8 cellular contexts compared by ENCODE assay signal in genomic region chr4:3291411-3291968, GRCh38. TPM values are rescaled to one million over a fixed set of nuclear protein-coding genes. Genes with fewer than 3 reads are reported as not detected.
A peak's percentile ranks its signal among the peaks of the same experiment; 100 is the strongest.
DNase-seq lines count a peak whose midpoint lies in the region; ATAC-seq and TF ChIP-seq lines count a peak whose summit lies in the region.

No MANE protein-coding gene starts in this region.

- H3K36me3 ChIP-seq in DND-41 (ENCODE audit: insufficient read depth, low read length) = no peaks in the 10 kb centered on the region
- peaks cover 11% of the 10 kb centered on the region for H3K36me3 ChIP-seq in NT2/D1 (ENCODE audit: insufficient read depth, insufficient read length, low read length)
- H3K36me3 ChIP-seq in ectodermal cell (ENCODE audit: control insufficient read depth, insufficient read depth, low read length) = no peaks in the 10 kb centered on the region
- H3K36me3 ChIP-seq in muscle layer of duodenum (ENCODE audit: control insufficient read depth in 1 of 2, insufficient read depth in 2 of 2, low read length in 2 of 2) = no peaks in the 10 kb centered on the region

- H3K4me3 ChIP-seq in DND-41 (ENCODE audit: low read depth in 1 of 2, low read length in 2 of 2) = peak overlapping the region; percentile 39 to 97; a peak in 3 of 4 replicates
- H3K4me3 ChIP-seq in NT2/D1 (ENCODE audit: insufficient read length, low read depth) = peak overlapping the region; percentile 83
- peak overlapping the region; percentile 76 for H3K4me3 ChIP-seq in ectodermal cell (ENCODE audit: insufficient read depth, low read depth, low read length)
- H3K4me3 ChIP-seq in muscle layer of duodenum (ENCODE audit: low read depth in 1 of 2, low read length in 2 of 2) = peak overlapping the region; percentile 74 to 83

- H4K20me1 ChIP-seq in DND-41 (ENCODE audit: insufficient read depth, low read length) = peaks cover 52% of the 10 kb centered on the region

- H3K4me2 ChIP-seq in DND-41 (ENCODE audit: insufficient read depth, low read length) = peak overlapping the region; percentile 100

- 41 to 42% methylated on average over 24 of the region's 24 CpGs for WGBS in ectodermal cell, 2 experiments

- ATAC-seq in DND-41 (ENCODE audit: insufficient read depth, low read depth) = no peak
- no peak for ATAC-seq in GM21529 (IDR thresholded peaks at IDR 0.05; ENCODE audit: unreplicated experiment)

- no peak overlapping the region for H3K27ac ChIP-seq in DND-41 (ENCODE audit: low read length)
- H3K27ac ChIP-seq in ectodermal cell (ENCODE audit: insufficient read depth, low read depth, low read length, poor library complexity, severe bottlenecking) = no peak overlapping the region
- H3K27ac ChIP-seq in muscle layer of duodenum (ENCODE audit: low read length) = peak overlapping the region; percentile 51

- no peak for TF ChIP-seq CTCF in DND-41 (IDR thresholded peaks at IDR 0.05; ENCODE audit: borderline replicate concordance, extremely low read depth, low read length, poor library complexity, severe bottlenecking)

- H3K9me3 ChIP-seq in DND-41 (ENCODE audit: insufficient read depth, low read length, severe bottlenecking) (no peaks in the 10 kb centered on the region), NT2/D1 (ENCODE audit: insufficient read depth, low read length) (no peaks in the 10 kb centered on the region), ectodermal cell (ENCODE audit: control insufficient read depth, low read length) (no peaks in the 10 kb centered on the region), muscle layer of duodenum (ENCODE audit: control insufficient read depth in 1 of 2, low read length in 2 of 2) (no peaks in the 10 kb centered on the region)

- H3K27me3 ChIP-seq in DND-41 (ENCODE audit: insufficient read depth, low read length, poor library complexity) (peaks cover 45% of the 10 kb centered on the region), NT2/D1 (ENCODE audit: insufficient read depth, insufficient read length) (peaks cover 27% of the 10 kb centered on the region), ectodermal cell (ENCODE audit: control insufficient read depth, insufficient read depth, low read length, poor library complexity, severe bottlenecking) (peaks cover 12% of the 10 kb centered on the region), muscle layer of duodenum (ENCODE audit: low read depth, low read length) (no peaks in the 10 kb centered on the region)

- H3K9ac ChIP-seq in DND-41 (ENCODE audit: low read depth, low read length) (peak overlapping the region; percentile 62; the same call in 1 of the 2 replicates), NT2/D1 (ENCODE audit: insufficient read length, low read depth) (peak overlapping the region; percentile 84)

- no peaks in the 10 kb centered on the region for H3K79me2 ChIP-seq in DND-41 (ENCODE audit: insufficient read depth, low read length)

- DNase-seq in DND-41 (peak; percentile 1), NT2/D1 (ENCODE audit: low read depth, low spot score) (no peak), GOT3 (lab: John Stamatoyannopoulos, UW) (no peak), islet precursor cell (no peak)
- no peak for DNase-seq in stimulated activated CD4-positive, alpha-beta T cell treated with anti-CD3 and anti-CD28 coated beads, Interleukin-4, amount 100 ng/mL, for 1 hour

- H3K4me1 ChIP-seq in DND-41 (ENCODE audit: insufficient read depth, low read length) (peaks cover 24% of the 10 kb centered on the region), NT2/D1 (ENCODE audit: insufficient read depth, insufficient read length) (peaks cover 25% of the 10 kb centered on the region), ectodermal cell (ENCODE audit: control insufficient read depth, insufficient read depth, low read length) (peaks cover 23% of the 10 kb centered on the region), muscle layer of duodenum (ENCODE audit: control insufficient read depth in 1 of 2, insufficient read depth in 2 of 2, low read length in 2 of 2) (peaks cover 0 to 17% of the 10 kb centered on the region in 2 donors)

- H2AFZ ChIP-seq in DND-41 (ENCODE audit: low read depth, low read length) = peak overlapping the region; percentile 89; the same call in 1 of the 2 replicates

RNA-seq across cellular contexts. Expression of gene RGS12, which starts 1.3 kb away (rescaled TPM):
- polyA plus RNA-seq in ectodermal cell (2013, experiment 1 of 4) = 43.2 TPM
- 44.0 TPM for polyA plus RNA-seq in ectodermal cell (2013, experiment 2 of 4)
- 33.0 TPM for polyA plus RNA-seq in ectodermal cell (2013, experiment 3 of 4)
- 32.7 TPM for polyA plus RNA-seq in ectodermal cell (2013, experiment 4 of 4)

RNA-seq across cellular contexts. Expression of gene MSANTD1, which starts 42.5 kb away (rescaled TPM):
- polyA plus RNA-seq in ectodermal cell (2013, experiment 1 of 4) = 0.19 TPM
- 0.32 TPM for polyA plus RNA-seq in ectodermal cell (2013, experiment 2 of 4)
- polyA plus RNA-seq in ectodermal cell (2013, experiment 3 of 4) = 0.27 TPM
- polyA plus RNA-seq in ectodermal cell (2013, experiment 4 of 4) = 0.36 TPM
